8 cellular contexts compared by ENCODE assay signal in the genomic region with DNA sequence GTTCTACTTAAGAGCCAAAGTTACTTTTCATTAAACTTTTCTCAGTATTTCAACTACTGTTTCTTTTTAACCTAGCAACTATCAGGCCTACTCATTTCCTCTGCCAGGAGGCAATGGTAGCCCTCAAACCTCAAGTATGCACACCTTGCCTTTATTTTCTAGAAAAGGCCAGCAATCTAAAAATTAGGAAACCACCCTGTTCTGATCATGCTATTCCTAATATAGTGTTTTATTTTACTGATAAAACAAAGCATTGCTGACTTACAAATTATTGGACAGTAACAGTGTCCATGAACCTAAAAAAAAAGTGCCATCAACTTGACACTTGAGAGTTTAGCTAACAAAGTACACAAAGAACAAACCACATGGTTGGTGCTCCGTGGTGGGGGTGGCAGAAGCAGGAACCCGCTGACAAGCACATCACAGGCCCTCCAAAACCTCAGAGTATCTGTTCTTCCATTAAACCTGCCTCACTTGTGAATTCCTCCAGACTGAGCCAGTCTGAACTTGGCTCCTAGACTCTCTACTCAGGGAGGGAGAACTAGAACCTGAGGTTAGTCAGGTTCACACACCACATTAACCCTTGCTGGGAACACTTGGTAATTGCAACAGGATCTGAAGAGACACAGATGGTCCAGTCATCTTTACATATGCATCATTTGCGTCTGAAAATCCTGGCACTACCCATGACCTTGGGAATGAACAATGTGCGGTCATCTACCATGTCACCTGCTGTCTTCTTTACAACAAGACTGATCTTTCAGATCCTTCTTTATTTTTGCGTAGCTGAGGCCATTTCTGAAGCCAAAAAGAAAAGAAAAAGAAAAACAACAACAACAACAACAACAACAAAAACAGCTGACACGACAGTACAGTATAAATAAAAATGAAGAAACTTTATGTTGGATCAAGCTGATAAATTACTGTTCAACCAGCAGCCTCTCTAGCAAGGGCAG. TPM values are rescaled to one million over a fixed set of nuclear protein-coding genes. Genes with fewer than 3 reads are reported as not detected.
DNase-seq lines count a peak whose midpoint lies in the region; ATAC-seq and TF ChIP-seq lines count a peak whose summit lies in the region.

No MANE protein-coding gene starts in this region.

- no peaks in the 10 kb centered on the region for H3K27me3 Mint-ChIP-seq in Caco-2 (ENCODE audit: insufficient read depth, unreplicated experiment)
- H3K27me3 Mint-ChIP-seq in T-helper 1 cell treated with Interleukin-12 subunit alpha and Interleukin-12 subunit beta and Interleukin-4 antibody, amounts not matched to agents 30 μg/mL and 1 μg/mL, for 36 hours (ENCODE audit: low read depth), result no peaks in the 10 kb centered on the region
- no peaks in the 10 kb centered on the region for H3K27me3 Mint-ChIP-seq in progenitor cell of endocrine pancreas
- no peaks in the 10 kb centered on the region for H3K27me3 Mint-ChIP-seq in neural progenitor cell (ENCODE audit: insufficient read depth, low read depth)

- H3F3A ChIP-seq in neural progenitor cell (ENCODE audit: low read depth), result no peaks in the 10 kb centered on the region

- DNase-seq in Caco-2 (no peak), progenitor cell of endocrine pancreas (ENCODE audit: low spot score, unreplicated experiment) (no peak), NCI-H1048 (lab: John Stamatoyannopoulos, UW) (no peak), neural progenitor cell (ENCODE audit: low spot score) (no peak), NCI-H524 treated with DMSO at 0.1 percent for 48 hours (lab: John Stamatoyannopoulos, UW) (no peak)
- peak; percentile 82 for DNase-seq in central memory CD4-positive, alpha-beta T cell

- TF ChIP-seq CTCF in Caco-2 (IDR thresholded peaks at IDR 0.05; ENCODE audit: insufficient read depth in 1 of 2, low read depth in 1 of 2, low read length in 1 of 2, severe bottlenecking in 1 of 2, unreplicated experiment in 1 of 2) (no peak), progenitor cell of endocrine pancreas (IDR thresholded peaks at IDR 0.05; ENCODE audit: unreplicated experiment) (no peak), neural progenitor cell (IDR thresholded peaks at IDR 0.05) (no peak)

- H3K27me3 ChIP-seq in Caco-2 (replicated peaks; ENCODE audit: control insufficient read depth, insufficient read depth, low read length), result no peaks in the 10 kb centered on the region
- no peaks in the 10 kb centered on the region for H3K27me3 ChIP-seq in neural progenitor cell

- intact Hi-C loops in Caco-2 (cut with micrococcal nuclease; ENCODE audit: unreplicated experiment), result loop anchor here (1.0 to 2.0 kb wide), 3 partner anchors 18 to 58 kb away; no protein-coding TSS in a partner anchor

- H3K4me3 ChIP-seq in Caco-2 (ENCODE audit: low read depth, low read length) (no peak overlapping the region), neural progenitor cell (no peak overlapping the region)

- no peaks in the 10 kb centered on the region for H3K36me3 ChIP-seq in Caco-2 (ENCODE audit: control insufficient read depth, insufficient read depth, low read length)
- H3K36me3 ChIP-seq in neural progenitor cell, result no peaks in the 10 kb centered on the region

- H3K4me1 Mint-ChIP-seq in Caco-2 (ENCODE audit: low read depth, unreplicated experiment) (peaks cover 37% of the 10 kb centered on the region), progenitor cell of endocrine pancreas (ENCODE audit: low read depth) (peaks cover 35% of the 10 kb centered on the region), neural progenitor cell (peaks cover 7% of the 10 kb centered on the region)
- H3K4me1 Mint-ChIP-seq in T-helper 1 cell treated with Interleukin-12 subunit alpha and Interleukin-12 subunit beta and Interleukin-4 antibody, amounts not matched to agents 30 μg/mL and 1 μg/mL, for 36 hours (ENCODE audit: low read depth), result peaks cover 79% of the 10 kb centered on the region

- H3K4me3 Mint-ChIP-seq in Caco-2 (ENCODE audit: unreplicated experiment) (peak overlapping the region; percentile 65), progenitor cell of endocrine pancreas (ENCODE audit: low read depth) (no peak overlapping the region), neural progenitor cell (no peak overlapping the region)
- peak overlapping the region; percentile 75 for H3K4me3 Mint-ChIP-seq in T-helper 1 cell treated with Interleukin-12 subunit alpha and Interleukin-12 subunit beta and Interleukin-4 antibody, amounts not matched to agents 30 μg/mL and 1 μg/mL, for 36 hours

- H3K27ac Mint-ChIP-seq in Caco-2 (ENCODE audit: unreplicated experiment), result peak overlapping the region; percentile 76
- H3K27ac Mint-ChIP-seq in T-helper 1 cell treated with Interleukin-12 subunit alpha and Interleukin-12 subunit beta and Interleukin-4 antibody, amounts not matched to agents 30 μg/mL and 1 μg/mL, for 36 hours, result peak overlapping the region; percentile 95
- peak overlapping the region; percentile 76 for H3K27ac Mint-ChIP-seq in progenitor cell of endocrine pancreas
- H3K27ac Mint-ChIP-seq in neural progenitor cell, result no peak overlapping the region

- peaks cover 4% of the 10 kb centered on the region for H4K20me1 ChIP-seq in neural progenitor cell (ENCODE audit: low read depth)

- no peaks in the 10 kb centered on the region for H3K9me3 ChIP-seq in Caco-2
- H3K9me3 ChIP-seq in neural progenitor cell (ENCODE audit: low read depth), result no peaks in the 10 kb centered on the region

- H3K36me3 Mint-ChIP-seq in Caco-2 (ENCODE audit: insufficient read depth, unreplicated experiment) (peaks cover 12% of the 10 kb centered on the region), progenitor cell of endocrine pancreas (ENCODE audit: insufficient read depth) (peaks cover 6% of the 10 kb centered on the region), neural progenitor cell (no peaks in the 10 kb centered on the region)
- H3K36me3 Mint-ChIP-seq in T-helper 1 cell treated with Interleukin-12 subunit alpha and Interleukin-12 subunit beta and Interleukin-4 antibody, amounts not matched to agents 30 μg/mL and 1 μg/mL, for 36 hours (ENCODE audit: low read depth), result peaks cover 6% of the 10 kb centered on the region

- H3K9me3 Mint-ChIP-seq in Caco-2 (ENCODE audit: unreplicated experiment), result peaks cover 4% of the 10 kb centered on the region
- no peaks in the 10 kb centered on the region for H3K9me3 Mint-ChIP-seq in T-helper 1 cell treated with Interleukin-12 subunit alpha and Interleukin-12 subunit beta and Interleukin-4 antibody, amounts not matched to agents 30 μg/mL and 1 μg/mL, for 36 hours
- peaks cover 6% of the 10 kb centered on the region for H3K9me3 Mint-ChIP-seq in progenitor cell of endocrine pancreas (ENCODE audit: low read depth)
- peaks cover 6% of the 10 kb centered on the region for H3K9me3 Mint-ChIP-seq in neural progenitor cell

- no peak overlapping the region for H2AFZ ChIP-seq in neural progenitor cell (replicated peaks)

- no peak overlapping the region for H3K4me2 ChIP-seq in neural progenitor cell

- no peak overlapping the region for H3K9ac ChIP-seq in neural progenitor cell

- H3K4me1 ChIP-seq in Caco-2, result peaks cover 43% of the 10 kb centered on the region
- H3K4me1 ChIP-seq in neural progenitor cell, result peaks cover 17% of the 10 kb centered on the region

- no peak overlapping the region for H3K27ac ChIP-seq in neural progenitor cell

- peaks cover 76% of the 10 kb centered on the region for H3K79me2 ChIP-seq in neural progenitor cell (ENCODE audit: low read depth)

- POLR2A ChIA-PET in Caco-2 (lab: Charles Lee), result no interaction called here

- ATAC-seq in HG02642 (IDR thresholded peaks at IDR 0.05; ENCODE audit: poor library complexity, unreplicated experiment), result peak; percentile 25

- CTCF ChIA-PET in Caco-2 (lab: Charles Lee), result no interaction called here

- BruUV-seq in Caco-2 (replicated peaks; lab: Mats Ljungman, UMichigan), result no TSS peak

RNA-seq across cellular contexts. Expression of a gene that starts 31.9 kb away (rescaled TPM):
- total RNA-seq in Caco-2 (2022), result 25.2 and 26.9 TPM in 2 replicates
- 22.4 and 26.7 TPM in 2 replicates for total RNA-seq in progenitor cell of endocrine pancreas
- total RNA-seq in neural progenitor cell (ENCODE audit: low replicate concordance), result 23.7 and 37.6 TPM in 2 replicates

Comparison
In these comparisons a context has a peak if more than half of its experiments do, and no peak if none do; other contexts are left out.
1. H3K4me3 Mint-ChIP-seq: peak in Caco-2 (single experiment) and T-helper 1 cell treated with Interleukin-12 subunit alpha and Interleukin-12 subunit beta and Interleukin-4 antibody, amounts not matched to agents 30 μg/mL and 1 μg/mL, for 36 hours (single experiment); none in progenitor cell of endocrine pancreas (single experiment) and neural progenitor cell (single experiment).